In the genomic region with DNA sequence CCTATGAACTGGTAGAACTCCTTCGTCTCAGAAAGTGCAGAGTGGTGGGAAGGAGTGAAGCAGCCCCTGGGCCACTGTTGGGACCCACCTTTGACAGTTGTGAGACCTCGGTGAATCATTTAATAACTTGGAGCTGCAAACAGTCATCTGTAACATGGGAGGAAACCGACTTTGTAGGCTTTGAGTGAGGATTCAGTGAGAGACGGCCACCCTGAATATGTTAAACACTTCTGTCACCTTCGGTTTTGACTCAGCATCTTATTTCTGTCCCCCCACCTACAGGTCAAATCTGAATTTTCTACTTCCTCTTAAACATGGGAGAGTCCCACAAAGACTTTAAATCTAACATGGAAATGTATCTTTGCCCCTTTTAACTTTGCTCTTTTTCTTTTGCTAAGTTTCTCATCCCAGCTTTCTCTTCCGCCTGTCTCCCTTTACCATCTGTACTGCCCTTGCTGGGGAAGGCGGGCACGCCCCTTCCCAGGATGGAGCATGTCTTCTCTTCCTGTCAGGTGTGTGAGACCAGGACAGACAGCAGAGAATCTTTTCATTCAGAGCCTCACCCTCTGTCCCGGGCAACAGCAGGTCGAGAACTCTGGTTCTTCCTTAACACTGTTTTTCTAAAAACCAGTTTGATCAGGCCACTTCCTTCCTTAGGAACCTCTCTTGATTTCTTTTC, we compare ENCODE assay signal across 10 cellular contexts. TPM values are rescaled to one million over a fixed set of nuclear protein-coding genes. Genes with fewer than 3 reads are reported as not detected.
A peak's percentile ranks its signal among the peaks of the same experiment; 100 is the strongest.
DNase-seq lines count a peak whose midpoint lies in the region; ATAC-seq and TF ChIP-seq lines count a peak whose summit lies in the region.
"Had no signal": no experiment of that assay in that cellular context is flagged by ENCODE, and none has a peak within 500 bp of the region (broad histone marks: within the 10 kb centered on the region; RNA-seq: fewer than 3 reads in every experiment).

No MANE protein-coding gene starts in this region.

- H3K36me3 Mint-ChIP-seq in T-helper 2 cell treated with Interferon-gamma antibody and Interleukin-4, amounts not matched to agents 5 μg/mL and 100 μg/mL, for 36 hours (ENCODE audit: low read depth), result peaks cover 60% of the 10 kb centered on the region

- no peak overlapping the region for H3K4me3 ChIP-seq in dorsolateral prefrontal cortex
- H3K4me3 ChIP-seq: A549 had no signal

- H3K27ac ChIP-seq in dorsolateral prefrontal cortex, result no peak overlapping the region
- H3K27ac ChIP-seq in foreskin keratinocyte, result no peak overlapping the region
- H3K27ac ChIP-seq: A549 had no signal

- H3K4me3 Mint-ChIP-seq in T-helper 2 cell treated with Interferon-gamma antibody and Interleukin-4, amounts not matched to agents 5 μg/mL and 100 μg/mL, for 36 hours, result peak overlapping the region; percentile 73

- no peaks in the 10 kb centered on the region for H3K9me3 Mint-ChIP-seq in T-helper 2 cell treated with Interferon-gamma antibody and Interleukin-4, amounts not matched to agents 5 μg/mL and 100 μg/mL, for 36 hours

- intact Hi-C loops in dorsolateral prefrontal cortex (cut with DNase I), result no loop called here

- H3K27me3 Mint-ChIP-seq in T-helper 2 cell treated with Interferon-gamma antibody and Interleukin-4, amounts not matched to agents 5 μg/mL and 100 μg/mL, for 36 hours (ENCODE audit: low read depth), result no peaks in the 10 kb centered on the region

- H3K27me3 ChIP-seq in dorsolateral prefrontal cortex (no peaks in the 10 kb centered on the region), foreskin keratinocyte (no peaks in the 10 kb centered on the region)

- peak; percentile 51 for DNase-seq in activated CD4-positive, alpha-beta T cell treated with anti-CD3 and anti-CD28 coated beads for 48 hours
- no peak for DNase-seq in activated CD4-positive, alpha-beta T cell treated with anti-CD3 and anti-CD28 coated beads for 1 hour
- peak; percentile 55 for DNase-seq in T-helper 2 cell treated with Interferon-gamma antibody and Interleukin-4, amounts not matched to agents 5 μg/mL and 100 μg/mL, for 36 hours (ENCODE audit: low spot score)
- peak; percentile 5 to 18 (median 6) for DNase-seq in stimulated activated CD4-positive, alpha-beta T cell treated with anti-CD3 and anti-CD28 coated beads, TNF-alpha, amount 100 ng/mL, for 24 hours (ENCODE audit: low read depth in 3 of 3)
- DNase-seq in COLO668 (lab: John Stamatoyannopoulos, UW; ENCODE audit: unreplicated experiment), result no peak
- DNase-seq in dorsolateral prefrontal cortex, result no peak
- no peak for DNase-seq in foreskin keratinocyte
- DNase-seq: mesendoderm had no signal

- no peaks in the 10 kb centered on the region for H3K4me1 ChIP-seq in foreskin keratinocyte

- peak overlapping the region; percentile 91 for H3K27ac Mint-ChIP-seq in T-helper 2 cell treated with Interferon-gamma antibody and Interleukin-4, amounts not matched to agents 5 μg/mL and 100 μg/mL, for 36 hours

- H3K4me1 Mint-ChIP-seq in T-helper 2 cell treated with Interferon-gamma antibody and Interleukin-4, amounts not matched to agents 5 μg/mL and 100 μg/mL, for 36 hours (ENCODE audit: low read depth), result peaks cover 35% of the 10 kb centered on the region

- TF ChIP-seq CTCF in dorsolateral prefrontal cortex (IDR thresholded peaks at IDR 0.05 in 54 of 56, conservative IDR thresholded peaks at IDR 0.05 in 2 of 56; ENCODE audit: low read depth in 1 of 56, partially characterized antibody in 56 of 56) (no peak), foreskin keratinocyte (conservative IDR thresholded peaks at IDR 0.05) (no peak)

- ATAC-seq in HG02623 (IDR thresholded peaks at IDR 0.05; ENCODE audit: unreplicated experiment) (peak; percentile 88), foreskin keratinocyte (no peak)
- ATAC-seq: A549 had no signal

RNA-seq across cellular contexts. Expression of a gene that starts 37.1 kb away (rescaled TPM):
- total RNA-seq in dorsolateral prefrontal cortex, result 100 to 1,000 TPM in 7 of 120 experiments, 10 to 100 TPM in 113; 68.9 to 120 (median 86.6) TPM
- total RNA-seq in foreskin keratinocyte, result 69.2 and 70.2 TPM in 2 replicates
- 28.2 and 33.7 TPM in 2 replicates for polyA plus RNA-seq in foreskin keratinocyte

RNA-seq across cellular contexts. Expression of a gene that starts 45.1 kb away (rescaled TPM):
- total RNA-seq in dorsolateral prefrontal cortex (10 to 100 TPM in 119 of 120 experiments, 1 to 10 TPM in 1; 9.6 to 35.0 (median 17.6) TPM), foreskin keratinocyte (10.8 and 10.9 TPM in 2 replicates)
- polyA plus RNA-seq in foreskin keratinocyte, result 2.8 and 3.2 TPM in 2 replicates

Comparison
In these comparisons a context has a peak if more than half of its experiments do, and no peak if none do; other contexts are left out.
1. DNase-seq: peak in activated CD4-positive, alpha-beta T cell treated with anti-CD3 and anti-CD28 coated beads for 48 hours (single experiment), T-helper 2 cell treated with Interferon-gamma antibody and Interleukin-4, amounts not matched to agents 5 μg/mL and 100 μg/mL, for 36 hours (single experiment) and stimulated activated CD4-positive, alpha-beta T cell treated with anti-CD3 and anti-CD28 coated beads, TNF-alpha, amount 100 ng/mL, for 24 hours (3 of 3); none in activated CD4-positive, alpha-beta T cell treated with anti-CD3 and anti-CD28 coated beads for 1 hour (single experiment), COLO668 (single experiment), dorsolateral prefrontal cortex (0 of 10) and foreskin keratinocyte (0 of 2).